In the genomic region with DNA sequence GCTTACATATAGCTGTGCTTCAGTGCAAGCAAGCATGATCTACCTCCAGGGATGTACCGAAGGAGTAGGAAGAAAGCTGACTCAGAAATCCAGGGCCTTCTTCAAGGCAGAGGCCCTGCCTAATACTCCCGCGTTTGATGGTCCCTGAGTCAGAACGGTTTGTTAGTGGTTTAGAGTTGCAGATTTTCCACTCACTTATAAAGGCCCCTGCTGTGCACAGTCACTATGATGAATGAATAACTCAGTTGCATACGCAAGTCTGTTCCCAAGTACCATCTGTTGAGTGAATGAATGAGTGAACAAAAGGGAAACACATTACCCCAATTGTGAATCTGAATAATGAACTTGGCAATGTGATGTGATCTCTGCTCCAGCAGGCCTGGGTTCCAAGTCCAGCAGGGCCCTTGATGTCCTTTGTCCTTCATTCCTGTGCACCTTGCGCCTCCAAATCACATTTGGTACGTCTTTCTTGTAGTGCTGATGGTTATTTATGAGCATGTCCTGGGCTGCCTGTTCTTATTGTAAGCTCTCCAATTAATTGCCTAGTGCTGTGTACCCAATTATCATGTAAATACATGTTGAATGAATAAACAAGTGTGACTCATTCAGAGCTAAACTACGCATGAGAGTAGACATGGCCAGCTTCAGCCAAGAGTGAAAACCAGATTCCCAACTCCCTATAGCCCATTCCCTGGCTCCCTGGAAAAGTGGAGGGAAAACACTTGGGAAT, we compare ENCODE assay signal across 9 cellular contexts.
DNase-seq lines count a peak whose midpoint lies in the region; ATAC-seq and TF ChIP-seq lines count a peak whose summit lies in the region.
"Had no signal": no experiment of that assay in that cellular context is flagged by ENCODE, and none has a peak within 500 bp of the region (broad histone marks: within the 10 kb centered on the region; RNA-seq: fewer than 3 reads in every experiment).

No MANE protein-coding gene starts in this region.

- intact Hi-C loops in posterior cingulate gyrus (cut with DNase I): loop anchor here (2.0 kb wide), 1 partner anchor 74 kb away; no protein-coding TSS in a partner anchor

- H3K27me3 Mint-ChIP-seq in progenitor cell of endocrine pancreas: no peaks in the 10 kb centered on the region

- peak overlapping the region; percentile 62 for H3K27ac ChIP-seq in cingulate gyrus (ENCODE audit: low read depth, low read length)
- H3K27ac ChIP-seq: KMS-11 had no signal

- no peaks in the 10 kb centered on the region for H3K9me3 Mint-ChIP-seq in progenitor cell of endocrine pancreas (ENCODE audit: low read depth)

- H3K36me3 Mint-ChIP-seq in progenitor cell of endocrine pancreas (ENCODE audit: insufficient read depth): no peaks in the 10 kb centered on the region

- no peaks in the 10 kb centered on the region for H3K4me1 Mint-ChIP-seq in progenitor cell of endocrine pancreas (ENCODE audit: low read depth)

- no peak overlapping the region for H3K27ac Mint-ChIP-seq in progenitor cell of endocrine pancreas

- H3K4me3 Mint-ChIP-seq in progenitor cell of endocrine pancreas (ENCODE audit: low read depth): no peak overlapping the region

- TF ChIP-seq CTCF in progenitor cell of endocrine pancreas (IDR thresholded peaks at IDR 0.05; ENCODE audit: unreplicated experiment): no peak

- no peak for ATAC-seq in HG03108 (IDR thresholded peaks at IDR 0.05; ENCODE audit: unreplicated experiment)
- no peak for ATAC-seq in GM19324 (IDR thresholded peaks at IDR 0.05; ENCODE audit: low FRiP score, unreplicated experiment)
- no peak for ATAC-seq in GM21381 (IDR thresholded peaks at IDR 0.05; ENCODE audit: unreplicated experiment)

- DNase-seq in GM03348 (ENCODE audit: low spot score) (peak; percentile 72), NCI-H2107 (lab: John Stamatoyannopoulos, UW) (peak; percentile 19), posterior cingulate gyrus (peak in 9 of 10 donors; percentile 34 to 88 (median 57)), progenitor cell of endocrine pancreas (ENCODE audit: low spot score, unreplicated experiment) (no peak)
